ENCODE assay signal across 12 cellular contexts in the genomic region with DNA sequence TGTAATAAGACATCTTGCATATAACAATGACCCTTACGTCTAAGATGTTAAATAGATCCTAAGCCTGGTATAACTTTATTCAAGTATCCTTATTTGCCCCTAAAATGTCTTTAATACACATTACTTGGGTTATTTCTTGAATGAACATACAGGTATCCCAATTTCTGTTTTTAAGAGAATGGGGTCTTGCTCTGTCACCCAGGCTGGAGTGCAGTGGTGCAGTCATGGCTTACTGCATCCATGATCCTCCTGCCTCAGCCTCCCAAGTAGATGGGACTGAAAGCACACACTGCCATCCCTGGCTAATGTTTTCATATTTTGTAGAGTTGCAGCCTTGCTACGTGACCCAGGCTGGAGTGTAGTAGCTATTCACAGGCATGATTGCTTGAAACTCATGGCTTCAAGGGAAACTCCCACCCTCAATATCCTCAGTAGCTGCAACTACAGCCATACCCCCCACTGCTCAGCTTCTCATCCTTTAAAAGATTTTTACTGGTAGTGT. TPM values are rescaled to one million over a fixed set of nuclear protein-coding genes. Genes with fewer than 3 reads are reported as not detected.
DNase-seq lines count a peak whose midpoint lies in the region; ATAC-seq and TF ChIP-seq lines count a peak whose summit lies in the region.
"Had no signal": no experiment of that assay in that cellular context is flagged by ENCODE, and none has a peak within 500 bp of the region (broad histone marks: within the 10 kb centered on the region; RNA-seq: fewer than 3 reads in every experiment).

No MANE protein-coding gene starts in this region.

- H3K27me3 Mint-ChIP-seq in activated naive CD4-positive, alpha-beta T cell treated with anti-CD3 and anti-CD28 coated beads, Interleukin-2, amount 10 ng/mL, durations not matched to agents 7 days and 5 days, result no peaks in the 10 kb centered on the region
- H3K27me3 Mint-ChIP-seq: B cell, naive B cell had no signal

- H3K9me3 Mint-ChIP-seq in activated naive CD4-positive, alpha-beta T cell treated with anti-CD3 and anti-CD28 coated beads, Interleukin-2, amount 50 U/mL, for 72 hours, result no peaks in the 10 kb centered on the region
- H3K9me3 Mint-ChIP-seq in activated naive CD4-positive, alpha-beta T cell treated with anti-CD3 and anti-CD28 coated beads, Interleukin-2, amount 10 ng/mL, durations not matched to agents 7 days and 5 days, result peaks cover 51% of the 10 kb centered on the region

- peak in 1 of 2 donors; percentile 28 for DNase-seq in activated naive CD4-positive, alpha-beta T cell treated with anti-CD3 and anti-CD28 coated beads, Interleukin-2, amount 50 U/mL, for 72 hours (ENCODE audit: low spot score in 2 of 2)
- DNase-seq in activated naive CD4-positive, alpha-beta T cell treated with anti-CD3 and anti-CD28 coated beads, Interleukin-2, amount 10 ng/mL, durations not matched to agents 7 days and 5 days, result no peak
- no peak for DNase-seq in RWPE2 (ENCODE audit: low spot score)
- DNase-seq in hepatocyte (ENCODE audit: low spot score), result no peak
- no peak for DNase-seq in suprapubic skin (ENCODE audit: low spot score in 2 of 2)
- no peak for DNase-seq in SW480 (ENCODE audit: low spot score)
- DNase-seq: central memory CD4-positive, alpha-beta T cell; naive B cell had no signal

- no peak for TF ChIP-seq EP300 in suprapubic skin (IDR thresholded peaks at IDR 0.05)

- no peaks in the 10 kb centered on the region for H3K27me3 ChIP-seq in RWPE2 (ENCODE audit: insufficient read depth, poor library complexity, severe bottlenecking)
- no peaks in the 10 kb centered on the region for H3K27me3 ChIP-seq in hepatocyte
- no peaks in the 10 kb centered on the region for H3K27me3 ChIP-seq in suprapubic skin

- H3K4me3 ChIP-seq in RWPE2 (ENCODE audit: severe bottlenecking), result no peak overlapping the region
- no peak overlapping the region for H3K4me3 ChIP-seq in hepatocyte
- peak overlapping the region; percentile 7 for H3K4me3 ChIP-seq in suprapubic skin

- H3K9me2 ChIP-seq in hepatocyte (replicated peaks; ENCODE audit: insufficient read depth), result no peaks in the 10 kb centered on the region

- no peak for TF ChIP-seq CTCF in RWPE2 (IDR thresholded peaks at IDR 0.05; ENCODE audit: poor library complexity, severe bottlenecking)
- TF ChIP-seq CTCF in hepatocyte (IDR thresholded peaks at IDR 0.05; ENCODE audit: poor library complexity), result no peak
- no peak for TF ChIP-seq CTCF in suprapubic skin (IDR thresholded peaks at IDR 0.05)

- H4K20me1 ChIP-seq in hepatocyte (ENCODE audit: insufficient read depth, poor library complexity, severe bottlenecking), result peaks cover 64% of the 10 kb centered on the region

- peak overlapping the region; percentile 88 for H3K4me2 ChIP-seq in hepatocyte

- no peak overlapping the region for H3K4me3 Mint-ChIP-seq in activated naive CD4-positive, alpha-beta T cell treated with anti-CD3 and anti-CD28 coated beads, Interleukin-2, amount 10 ng/mL, durations not matched to agents 7 days and 5 days
- H3K4me3 Mint-ChIP-seq: B cell, naive B cell had no signal

- peaks cover 39% of the 10 kb centered on the region for H3K4me1 Mint-ChIP-seq in activated naive CD4-positive, alpha-beta T cell treated with anti-CD3 and anti-CD28 coated beads, Interleukin-2, amount 10 ng/mL, durations not matched to agents 7 days and 5 days

- WGBS in hepatocyte (ENCODE audit: low lambda C conversion rate, missing lambda C conversion rate), result 79% methylated on average over 2 of the region's 2 CpGs
- 75% methylated on average over 2 of the region's 2 CpGs for WGBS in suprapubic skin

- CTCF ChIA-PET in activated naive CD4-positive, alpha-beta T cell treated with anti-CD3 and anti-CD28 coated beads, Interleukin-2, amount 10 ng/mL, durations not matched to agents 7 days and 5 days (lab: Charles Lee), result no interaction called here

- H3K36me3 ChIP-seq in RWPE2 (ENCODE audit: low read depth) (peaks cover 86% of the 10 kb centered on the region), hepatocyte (replicated peaks; ENCODE audit: insufficient read depth, low read depth) (no peaks in the 10 kb centered on the region), suprapubic skin (peaks cover 81% of the 10 kb centered on the region)

- H3K27ac Mint-ChIP-seq in activated naive CD4-positive, alpha-beta T cell treated with anti-CD3 and anti-CD28 coated beads, Interleukin-2, amount 50 U/mL, for 72 hours, result peak overlapping the region; percentile 74 to 89
- H3K27ac Mint-ChIP-seq in activated naive CD4-positive, alpha-beta T cell treated with anti-CD3 and anti-CD28 coated beads, Interleukin-2, amount 10 ng/mL, durations not matched to agents 7 days and 5 days, result no peak overlapping the region
- H3K27ac Mint-ChIP-seq: B cell had no signal

- peaks cover 19% of the 10 kb centered on the region for H3K9me3 ChIP-seq in RWPE2 (ENCODE audit: severe bottlenecking)
- H3K9me3 ChIP-seq in hepatocyte (ENCODE audit: low read depth), result no peaks in the 10 kb centered on the region
- peaks cover 14% of the 10 kb centered on the region for H3K9me3 ChIP-seq in suprapubic skin

- no peak overlapping the region for H2AFZ ChIP-seq in hepatocyte

- peaks cover 54 to 67% of the 10 kb centered on the region in 2 donors for H3K36me3 Mint-ChIP-seq in activated naive CD4-positive, alpha-beta T cell treated with anti-CD3 and anti-CD28 coated beads, Interleukin-2, amount 50 U/mL, for 72 hours
- H3K36me3 Mint-ChIP-seq in activated naive CD4-positive, alpha-beta T cell treated with anti-CD3 and anti-CD28 coated beads, Interleukin-2, amount 10 ng/mL, durations not matched to agents 7 days and 5 days, result peaks cover 87% of the 10 kb centered on the region

- ATAC-seq in activated naive CD4-positive, alpha-beta T cell treated with anti-CD3 and anti-CD28 coated beads, Interleukin-2, amount 50 U/mL, for 72 hours, result peak in 1 of 2 donors; percentile 1
- ATAC-seq in RWPE2 (ENCODE audit: low read depth) (no peak), GM19035 (IDR thresholded peaks at IDR 0.05; ENCODE audit: unreplicated experiment) (no peak), GM19395 (IDR thresholded peaks at IDR 0.05; ENCODE audit: unreplicated experiment) (no peak)
- ATAC-seq: Panc1 had no signal

- peak overlapping the region; percentile 87 for H3K27ac ChIP-seq in RWPE2 (ENCODE audit: poor library complexity, severe bottlenecking)
- H3K27ac ChIP-seq in hepatocyte, result peak overlapping the region; percentile 88
- peak overlapping the region; percentile 51 for H3K27ac ChIP-seq in suprapubic skin

- no peak for TF ChIP-seq POLR2A in suprapubic skin (IDR thresholded peaks at IDR 0.05)

- H3K4me1 ChIP-seq in RWPE2 (ENCODE audit: insufficient read depth, poor library complexity, severe bottlenecking) (peaks cover 44% of the 10 kb centered on the region), hepatocyte (ENCODE audit: insufficient read depth) (peaks cover 53% of the 10 kb centered on the region), suprapubic skin (peaks cover 5% of the 10 kb centered on the region)

- H3K79me2 ChIP-seq in hepatocyte, result peaks cover 44% of the 10 kb centered on the region

RNA-seq across cellular contexts. Expression of gene ZNFX1, which starts 10.4 kb away (rescaled TPM):
- 10 to 100 TPM; 31.2 to 36.6 TPM for total RNA-seq in activated naive CD4-positive, alpha-beta T cell treated with anti-CD3 and anti-CD28 coated beads, Interleukin-2, amount 50 U/mL, for 72 hours
- total RNA-seq in hepatocyte (13.0 and 13.9 TPM in 2 replicates), suprapubic skin (10 to 100 TPM; 25.9 to 36.1 (median 33.2) TPM)
- 10.0 and 10.2 TPM in 2 replicates for polyA plus RNA-seq in hepatocyte
